ENCODE assay signal across 30 cellular contexts in genomic region chr19:14159059-14159458, GRCh38.
"Had no signal": no experiment of that assay in that cellular context is flagged by ENCODE, and none has a peak within 500 bp of the region (broad histone marks: within the 10 kb centered on the region; RNA-seq: fewer than 3 reads in every experiment).

No MANE protein-coding gene starts in this region.

- DNase-seq: activated CD4-positive, alpha-beta memory T cell treated with anti-CD3 and anti-CD28 coated beads, Interleukin-2, amount 10 ng/mL, durations not matched to agents 7 days and 5 days; activated CD4-positive, alpha-beta T cell treated with anti-CD3 and anti-CD28 coated beads for 1 hour; activated CD4-positive, alpha-beta T cell treated with anti-CD3 and anti-CD28 coated beads for 4 hours; activated CD4-positive, alpha-beta T cell treated with anti-CD3 and anti-CD28 coated beads, Interleukin-2, amount 10 ng/mL, durations not matched to agents 7 days and 5 days; activated CD4-positive, alpha-beta T cell treated with anti-CD3 and anti-CD28 coated beads, Interleukin-2, amount 50 U/mL, for 4 hours; activated CD8-positive, alpha-beta memory T cell treated with anti-CD3 and anti-CD28 coated beads, Interleukin-2, amount 50 U/mL, for 48 hours; activated effector memory CD4-positive, alpha-beta T cell treated with Interleukin-2 at 50 U/mL for 16 hours; activated gamma-delta T cell treated with Interleukin-2 at 50 U/mL for 16 hours; activated naive CD4-positive, alpha-beta T cell treated with anti-CD3 and anti-CD28 coated beads, Interleukin-2, amount 50 U/mL, for 16 hours; activated naive CD4-positive, alpha-beta T cell treated with Interleukin-2 at 50 U/mL for 16 hours; activated T-cell treated with anti-CD3 and anti-CD28 coated beads for 4 hours; activated T-cell treated with anti-CD3 and anti-CD28 coated beads, Interleukin-2, amount 50 U/mL, for 4 hours; amniotic stem cell; anterior cingulate cortex; brain microvascular endothelial cell; dorsolateral prefrontal cortex; effector memory CD4-positive, alpha-beta T cell; erythroblast; foreskin keratinocyte; gastrocnemius medialis; glutamatergic neuron; heart left ventricle; T-helper 2 cell had no signal

- H3K4me1 ChIP-seq: esophagus muscularis mucosa, foreskin keratinocyte, gastrocnemius medialis, heart left ventricle had no signal

- FAIRE-seq: astrocyte, bronchial epithelial cell had no signal

- H3K27me3 ChIP-seq: brain microvascular endothelial cell, dorsolateral prefrontal cortex, esophagus muscularis mucosa, foreskin keratinocyte, heart left ventricle had no signal

- H3K27ac ChIP-seq: brain microvascular endothelial cell, coronary artery, esophagus muscularis mucosa, foreskin keratinocyte, gastrocnemius medialis, heart left ventricle, VCaP had no signal

- H3K4me3 ChIP-seq: coronary artery, dorsolateral prefrontal cortex, esophagus muscularis mucosa, gastrocnemius medialis, heart left ventricle had no signal

- H3K36me3 ChIP-seq: gastrocnemius medialis had no signal

- ATAC-seq: activated T-cell treated with anti-CD3 and anti-CD28 coated beads, Interleukin-2, amount 50 U/mL, for 4 hours; activated T-helper 17 cell treated with anti-CD3 and anti-CD28 coated beads, Interleukin-2, amount 50 U/mL, for 72 hours; foreskin keratinocyte; gastrocnemius medialis; heart left ventricle; WTC11 had no signal

- H3K9me3 ChIP-seq: esophagus muscularis mucosa, gastrocnemius medialis, heart left ventricle had no signal
